ENCODE assay signal across 1 cellular context in genomic region chr15:64847448-64847847, GRCh38.
TF ChIP-seq lines count a peak whose summit lies in the region.

No MANE protein-coding gene starts in this region.

TF ChIP-seq in GM12878, 131 proteins besides CTCF, POLR2A, EP300 and RAD21:
- TF ChIP-seq BCL11A (IDR thresholded peaks at IDR 0.05; ENCODE audit: low read depth, low read length) = no peak
- 0 out of 2 replicates have a peak, but pooled peaks have one; percentile 2 for TF ChIP-seq IKZF1 (conservative IDR thresholded peaks at IDR 0.05)
